Comparison of ENCODE assay signal across 7 cellular contexts in genomic region chr1:230681599-230681998, GRCh38. TPM values are rescaled to one million over a fixed set of nuclear protein-coding genes. Genes with fewer than 3 reads are reported as not detected.
DNase-seq lines count a peak whose midpoint lies in the region; ATAC-seq and TF ChIP-seq lines count a peak whose summit lies in the region.

No MANE protein-coding gene starts in this region.

- TF ChIP-seq POLR2A in transverse colon (IDR thresholded peaks at IDR 0.05): no peak

- no peak overlapping the region for H3K4me3 ChIP-seq in psoas muscle
- no peak overlapping the region for H3K4me3 ChIP-seq in transverse colon

- H3K27me3 ChIP-seq in psoas muscle (ENCODE audit: insufficient read depth in 3 of 3, low read length in 2 of 3) (no peaks in the 10 kb centered on the region), transverse colon (no peaks in the 10 kb centered on the region)

- no peak for TF ChIP-seq CTCF in psoas muscle (IDR thresholded peaks at IDR 0.05)
- TF ChIP-seq CTCF in transverse colon (IDR thresholded peaks at IDR 0.05): no peak

- ATAC-seq in psoas muscle (peak; percentile 97 to 99 (median 98)), GM18907 (IDR thresholded peaks at IDR 0.05; ENCODE audit: unreplicated experiment) (no peak)

- no peak for TF ChIP-seq EP300 in transverse colon (IDR thresholded peaks at IDR 0.05; ENCODE audit: low read depth)

- H3K36me3 ChIP-seq in psoas muscle (ENCODE audit: insufficient read depth in 1 of 2, low read depth in 1 of 2) (peaks cover 13 to 80% of the 10 kb centered on the region in 2 donors), transverse colon (peaks cover 0 to 59% (median 29%) of the 10 kb centered on the region in 4 donors)

- 6 to 13% (median 12%) methylated on average over 2 of the region's 2 CpGs for WGBS in psoas muscle, 3 donors
- WGBS in transverse colon (ENCODE audit: low coverage in 1 of 2), 2 donors: 50 to 52% methylated on average over 1 to 2 of the region's 2 CpGs

- in situ Hi-C loops in transverse colon (cut with MboI; ENCODE audit: low pct_ligation_motif_present in 1 of 4, low pct_unique_long_range_greater_than_20kb in 1 of 4, low sequenced_read_pairs in 3 of 4): no loop called here

- H3K27ac ChIP-seq in caudate nucleus (ENCODE audit: low read depth, low read length): peak overlapping the region; percentile 72
- H3K27ac ChIP-seq in psoas muscle: no peak overlapping the region
- no peak overlapping the region for H3K27ac ChIP-seq in transverse colon

- H3K4me1 ChIP-seq in psoas muscle (peaks cover 17% of the 10 kb centered on the region), transverse colon (peaks cover 0 to 6% (median 0%) of the 10 kb centered on the region in 4 donors)

- DNase-seq in HCEC 1CT (peak; percentile 64), NCI-H2171 (lab: John Stamatoyannopoulos, UW) (peak; percentile 91), caudate nucleus (lab: John Stamatoyannopoulos, UW) (peak in 1 of 61 donors; percentile 22), psoas muscle (peak; percentile 45 to 70), transverse colon (no peak), anterior cingulate cortex (lab: John Stamatoyannopoulos, UW) (no peak)

- H3K9me3 ChIP-seq in psoas muscle (no peaks in the 10 kb centered on the region), transverse colon (no peaks in the 10 kb centered on the region)

- intact Hi-C loops in psoas muscle (cut with DNase I) (no loop called here), transverse colon (cut with DNase I; ENCODE audit: low total_unique reads) (no loop called here)

RNA-seq across cellular contexts. Expression of gene AGT, which starts 32.3 kb away (rescaled TPM):
- 10 to 100 TPM; 36.1 to 61.7 (median 48.8) TPM for total RNA-seq in psoas muscle
- polyA plus RNA-seq in psoas muscle: 100 to 1,000 TPM in 1 of 3 donors, 10 to 100 TPM in 1, 1 to 10 TPM in 1; 9.2 to 187 (median 36.8) TPM
- total RNA-seq in transverse colon: 1 to 10 TPM in 2 of 4 donors, under 1 TPM in 2; 0.60 to 1.7 (median 0.90) TPM

RNA-seq across cellular contexts. Expression of gene COG2, which starts 39.3 kb away (rescaled TPM):
- total RNA-seq in psoas muscle (10 to 100 TPM; 17.5 to 30.5 (median 25.0) TPM), transverse colon (10 to 100 TPM; 14.3 to 43.3 (median 29.2) TPM)
- 10 to 100 TPM; 11.9 to 30.5 (median 15.3) TPM for polyA plus RNA-seq in psoas muscle

Comparison
In these comparisons a context has a peak if more than half of its experiments do, and no peak if none do; other contexts are left out.
1. DNase-seq: peak in HCEC 1CT (single experiment), NCI-H2171 (single experiment) and psoas muscle (2 of 2); none in transverse colon (single experiment) and anterior cingulate cortex (0 of 58).
2. RNA of gene AGT, which starts 32.3 kb away (total RNA-seq): 36.1 to 61.7 TPM in psoas muscle; 0.60 to 1.7 TPM in transverse colon; every median in the first group is over 10 times any median in the second.